ENCODE assay signal across 2 cellular contexts in the genomic region with DNA sequence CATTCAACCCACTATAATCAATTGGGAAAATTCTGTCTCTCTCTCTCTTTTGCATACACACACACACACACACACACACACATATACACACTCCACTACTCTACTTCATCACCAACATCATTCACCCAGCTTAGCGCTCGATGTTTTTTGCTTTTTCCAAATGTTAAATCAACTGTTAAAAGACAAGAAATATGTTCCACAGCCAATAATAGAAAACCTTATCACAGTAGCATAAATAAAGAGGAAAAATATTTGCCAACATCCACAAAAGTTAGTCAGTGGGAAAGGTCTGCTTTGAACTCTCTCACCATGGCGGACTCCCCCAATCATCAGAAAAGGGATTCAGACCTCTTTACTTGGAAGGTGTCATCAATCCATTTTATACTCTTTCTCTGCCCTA.
TF ChIP-seq lines count a peak whose summit lies in the region.

No MANE protein-coding gene starts in this region.

TF ChIP-seq in liver, 16 proteins besides CTCF, POLR2A, EP300 and RAD21:
- no peak for TF ChIP-seq HNF4G (IDR thresholded peaks at IDR 0.05)
- TF ChIP-seq NR2F2 (IDR thresholded peaks at IDR 0.05), result peak; percentile 7
- TF ChIP-seq HNF4A (conservative IDR thresholded peaks at IDR 0.05), result no peak

TF ChIP-seq in HepG2, 621 proteins besides CTCF, POLR2A, EP300 and RAD21:
- no peak for TF ChIP-seq ZNF660 (CRISPR knock-in tag; IDR thresholded peaks at IDR 0.05; ENCODE audit: borderline replicate concordance, low read depth)
- no peak for TF ChIP-seq ZNF687 (CRISPR knock-in tag; IDR thresholded peaks at IDR 0.05)
- TF ChIP-seq, protein P1, sequence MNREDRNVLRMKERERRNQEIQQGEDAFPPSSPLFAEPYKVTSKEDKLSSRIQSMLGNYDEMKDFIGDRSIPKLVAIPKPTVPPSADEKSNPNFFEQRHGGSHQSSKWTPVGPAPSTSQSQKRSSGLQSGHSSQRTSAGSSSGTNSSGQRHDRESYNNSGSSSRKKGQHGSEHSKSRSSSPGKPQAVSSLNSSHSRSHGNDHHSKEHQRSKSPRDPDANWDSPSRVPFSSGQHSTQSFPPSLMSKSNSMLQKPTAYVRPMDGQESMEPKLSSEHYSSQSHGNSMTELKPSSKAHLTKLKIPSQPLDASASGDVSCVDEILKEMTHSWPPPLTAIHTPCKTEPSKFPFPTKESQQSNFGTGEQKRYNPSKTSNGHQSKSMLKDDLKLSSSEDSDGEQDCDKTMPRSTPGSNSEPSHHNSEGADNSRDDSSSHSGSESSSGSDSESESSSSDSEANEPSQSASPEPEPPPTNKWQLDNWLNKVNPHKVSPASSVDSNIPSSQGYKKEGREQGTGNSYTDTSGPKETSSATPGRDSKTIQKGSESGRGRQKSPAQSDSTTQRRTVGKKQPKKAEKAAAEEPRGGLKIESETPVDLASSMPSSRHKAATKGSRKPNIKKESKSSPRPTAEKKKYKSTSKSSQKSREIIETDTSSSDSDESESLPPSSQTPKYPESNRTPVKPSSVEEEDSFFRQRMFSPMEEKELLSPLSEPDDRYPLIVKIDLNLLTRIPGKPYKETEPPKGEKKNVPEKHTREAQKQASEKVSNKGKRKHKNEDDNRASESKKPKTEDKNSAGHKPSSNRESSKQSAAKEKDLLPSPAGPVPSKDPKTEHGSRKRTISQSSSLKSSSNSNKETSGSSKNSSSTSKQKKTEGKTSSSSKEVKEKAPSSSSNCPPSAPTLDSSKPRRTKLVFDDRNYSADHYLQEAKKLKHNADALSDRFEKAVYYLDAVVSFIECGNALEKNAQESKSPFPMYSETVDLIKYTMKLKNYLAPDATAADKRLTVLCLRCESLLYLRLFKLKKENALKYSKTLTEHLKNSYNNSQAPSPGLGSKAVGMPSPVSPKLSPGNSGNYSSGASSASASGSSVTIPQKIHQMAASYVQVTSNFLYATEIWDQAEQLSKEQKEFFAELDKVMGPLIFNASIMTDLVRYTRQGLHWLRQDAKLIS (CRISPR knock-in tag; IDR thresholded peaks at IDR 0.05), result no peak
- TF ChIP-seq KLF9 (CRISPR knock-in tag; IDR thresholded peaks at IDR 0.05; ENCODE audit: low read depth), result no peak
- TF ChIP-seq ZNF121 (CRISPR knock-in tag; IDR thresholded peaks at IDR 0.05), result no peak
- TF ChIP-seq, protein P2, sequence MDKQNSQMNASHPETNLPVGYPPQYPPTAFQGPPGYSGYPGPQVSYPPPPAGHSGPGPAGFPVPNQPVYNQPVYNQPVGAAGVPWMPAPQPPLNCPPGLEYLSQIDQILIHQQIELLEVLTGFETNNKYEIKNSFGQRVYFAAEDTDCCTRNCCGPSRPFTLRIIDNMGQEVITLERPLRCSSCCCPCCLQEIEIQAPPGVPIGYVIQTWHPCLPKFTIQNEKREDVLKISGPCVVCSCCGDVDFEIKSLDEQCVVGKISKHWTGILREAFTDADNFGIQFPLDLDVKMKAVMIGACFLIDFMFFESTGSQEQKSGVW (CRISPR knock-in tag; IDR thresholded peaks at IDR 0.05; ENCODE audit: borderline replicate concordance), result no peak
- TF ChIP-seq MTF2 (CRISPR knock-in tag; IDR thresholded peaks at IDR 0.05; ENCODE audit: borderline replicate concordance), result no peak
- TF ChIP-seq POGZ (CRISPR knock-in tag; IDR thresholded peaks at IDR 0.05), result no peak
- no peak for TF ChIP-seq SMAD3 (CRISPR knock-in tag; IDR thresholded peaks at IDR 0.05)
- no peak for TF ChIP-seq ZHX1 (CRISPR knock-in tag; IDR thresholded peaks at IDR 0.05; ENCODE audit: low read depth)
- TF ChIP-seq HNRNPL (IDR thresholded peaks at IDR 0.05; ENCODE audit: low read depth, low read length), result no peak
- TF ChIP-seq TBX2 (CRISPR knock-in tag; IDR thresholded peaks at IDR 0.05; ENCODE audit: borderline replicate concordance), result no peak
- TF ChIP-seq SAP130 (CRISPR knock-in tag; IDR thresholded peaks at IDR 0.05; ENCODE audit: low read depth), result no peak
- TF ChIP-seq ERF (CRISPR knock-in tag; IDR thresholded peaks at IDR 0.05), result no peak
- no peak for TF ChIP-seq ZNF597 (CRISPR knock-in tag; IDR thresholded peaks at IDR 0.05)
